In genomic region chr20:20466341-20466879, GRCh38 we compare ENCODE assay signal across 9 cellular contexts.
A peak's percentile ranks its signal among the peaks of the same experiment; 100 is the strongest.
DNase-seq lines count a peak whose midpoint lies in the region; ATAC-seq, FAIRE-seq and TF ChIP-seq lines count a peak whose summit lies in the region.
"Had no signal": no experiment of that assay in that cellular context is flagged by ENCODE, and none has a peak within 500 bp of the region (broad histone marks: within the 10 kb centered on the region; RNA-seq: fewer than 3 reads in every experiment).

No MANE protein-coding gene starts in this region.

- POLR2A ChIA-PET in K562 (lab: Yijun Ruan, JAX), result no interaction called here

- H3K36me3 ChIP-seq in K562 (ENCODE audit: control insufficient read depth, insufficient read depth, low read length) (no peaks in the 10 kb centered on the region), HAP-1 (replicated peaks) (no peaks in the 10 kb centered on the region)

- intact Hi-C loops in K562 (cut with micrococcal nuclease), result no loop called here

- DNase-seq in K562 (ENCODE audit: extremely low read depth in 1 of 4, low spot score in 3 of 4) (no peak), HAP-1 (ENCODE audit: low spot score in 2 of 2) (no peak), COR-L47 (lab: John Stamatoyannopoulos, UW) (no peak), globus pallidus (ENCODE audit: low spot score) (no peak)
- DNase-seq in activated naive CD4-positive, alpha-beta T cell treated with anti-CD3 and anti-CD28 coated beads, Interleukin-2, amount 50 U/mL, for 16 hours, result no peak

- H3K4me1 ChIP-seq in K562 (replicated peaks in 1 of 2; ENCODE audit: control insufficient read depth in 2 of 2, insufficient read depth in 2 of 2, low read length in 2 of 2), result 0 out of 5 replicates have a peak, but pooled peaks cover 0 to 3% of the 10 kb centered on the region in 2 experiments
- peaks cover 18% of the 10 kb centered on the region for H3K4me1 ChIP-seq in HAP-1
- H3K4me1 ChIP-seq: parathyroid adenoma had no signal

- H3K4me3 ChIP-seq in K562 (no peak overlapping the region), HAP-1 (no peak overlapping the region)

- H3K27ac ChIP-seq in K562 (ENCODE audit: extremely low read depth, low read depth, low read length), result no peak overlapping the region
- H3K27ac ChIP-seq: parathyroid adenoma had no signal

- CTCF ChIA-PET in K562 (lab: Yijun Ruan, JAX; ENCODE audit: low intra/inter-chr PET ratio), result no interaction called here

- H3K9me1 ChIP-seq in K562 (ENCODE audit: control insufficient read depth, insufficient read depth, low read length), result no peaks in the 10 kb centered on the region

- H4K20me1 ChIP-seq in K562 (replicated peaks; ENCODE audit: control insufficient read depth, insufficient read depth, low read length), result no peaks in the 10 kb centered on the region

- no peak overlapping the region for H2AFZ ChIP-seq in K562 (ENCODE audit: low read depth, low read length)
- H2AFZ ChIP-seq: parathyroid adenoma had no signal

- no peak for TF ChIP-seq POLR2A in K562 (conservative IDR thresholded peaks at IDR 0.05)

- no peak for TF ChIP-seq RAD21 in K562 (CRISPR knock-in tag; conservative IDR thresholded peaks at IDR 0.05 in 1 of 2, IDR thresholded peaks at IDR 0.05 in 1 of 2)

- FAIRE-seq in K562 (lab: Jason Lieb, UNC), result no peak

- 0% methylated on average over 3 of the region's 4 CpGs for WGBS in K562 (ENCODE audit: insufficient coverage, low coverage, missing lambda C conversion rate)

- H3K4me2 ChIP-seq in K562 (ENCODE audit: insufficient read depth, low read length), result no peak overlapping the region

- no peak overlapping the region for H3K9ac ChIP-seq in K562 (ENCODE audit: insufficient read depth in 1 of 2, low read depth in 2 of 2, low read length in 2 of 2)
- H3K9ac ChIP-seq: parathyroid adenoma had no signal

- ATAC-seq in GM18498 (IDR thresholded peaks at IDR 0.05; ENCODE audit: unreplicated experiment) (peak; percentile 85), GM21367 (IDR thresholded peaks at IDR 0.05; ENCODE audit: unreplicated experiment) (peak; percentile 88), HG03565 (IDR thresholded peaks at IDR 0.05; ENCODE audit: unreplicated experiment) (peak; percentile 90), K562 (peak; percentile 63)

- H3K79me2 ChIP-seq in K562 (ENCODE audit: control insufficient read depth, insufficient read depth, low read length), result no peaks in the 10 kb centered on the region
- H3K79me2 ChIP-seq: parathyroid adenoma had no signal

- H3K27me3 ChIP-seq in K562 (ENCODE audit: control insufficient read depth in 2 of 2, insufficient read depth in 2 of 2, low read length in 2 of 2) (no peaks in the 10 kb centered on the region), HAP-1 (ENCODE audit: low read depth) (no peaks in the 10 kb centered on the region)

- no peak for TF ChIP-seq EP300 in K562 (IDR thresholded peaks at IDR 0.05; ENCODE audit: low read length)

- H3K9me3 ChIP-seq in K562 (replicated peaks; ENCODE audit: control insufficient read depth, insufficient read depth, low read depth, low read length) (no peaks in the 10 kb centered on the region), HAP-1 (no peaks in the 10 kb centered on the region)

- no peak for TF ChIP-seq CTCF in K562 (IDR thresholded peaks at IDR 0.05 in 2 of 3, conservative IDR thresholded peaks at IDR 0.05 in 1 of 3; ENCODE audit: insufficient read depth in 2 of 3, low read depth in 1 of 3, low read length in 3 of 3)

- in situ Hi-C loops in K562 (cut with MboI), result no loop called here
- in situ Hi-C loops in HAP-1 (cut with MboI; ENCODE audit: low sequenced_read_pairs), result no loop called here

- BruUV-seq in K562 (replicated peaks; lab: Mats Ljungman, UMichigan), result no TSS peak

TF ChIP-seq in K562, 482 proteins besides CTCF, POLR2A, EP300 and RAD21 (continues in another document):
- TF ChIP-seq ILF3 (IDR thresholded peaks at IDR 0.05; ENCODE audit: borderline replicate concordance) (no peak), RBM22 (IDR thresholded peaks at IDR 0.05; ENCODE audit: low read depth, low read length, poor library complexity, severe bottlenecking) (no peak), EHMT2 (IDR thresholded peaks at IDR 0.05) (no peak), ZNF175 (CRISPR knock-in tag; IDR thresholded peaks at IDR 0.05; ENCODE audit: low read depth) (peak; percentile 70), ARHGAP35 (IDR thresholded peaks at IDR 0.05; ENCODE audit: partially characterized antibody) (no peak), BCOR (IDR thresholded peaks at IDR 0.05) (no peak), ZNF3 (CRISPR knock-in tag; IDR thresholded peaks at IDR 0.05) (no peak), ATF4 (CRISPR knock-in tag; IDR thresholded peaks at IDR 0.05) (peak; percentile 82), ZNF589 (CRISPR knock-in tag; IDR thresholded peaks at IDR 0.05; ENCODE audit: low read depth) (peak; percentile 51; the same call in 1 of the 2 replicates), ADNP (tag; IDR thresholded peaks at IDR 0.05) (no peak), SOX6 (IDR thresholded peaks at IDR 0.05) (peak; percentile 29; the same call in 1 of the 2 replicates), RBM25 (IDR thresholded peaks at IDR 0.05; ENCODE audit: low read depth, low read length, severe bottlenecking) (no peak), TRIM24 (IDR thresholded peaks at IDR 0.05) (peak in 1 of 2 experiments; percentile 22; a peak in 1 of 4 replicates), CEBPB (tag; IDR thresholded peaks at IDR 0.05) (peak; percentile 63), ZBTB11 (CRISPR knock-in tag; IDR thresholded peaks at IDR 0.05) (no peak), SNRNP70 (optimal IDR thresholded peaks at IDR 0.05; ENCODE audit: low read depth, low read length) (no peak), SMAD4 (CRISPR knock-in tag; conservative IDR thresholded peaks at IDR 0.05) (0 out of 2 replicates have a peak, but pooled peaks have one; percentile 22), TRIM28 (IDR thresholded peaks at IDR 0.05) (no peak), L3MBTL2 (IDR thresholded peaks at IDR 0.05) (peak; percentile 65; the same call in 1 of the 2 replicates), ATF3 (IDR thresholded peaks at IDR 0.05) (peak; percentile 71), ATF3 (CRISPR knock-in tag; conservative IDR thresholded peaks at IDR 0.05) (no peak), TEAD2 (tag; IDR thresholded peaks at IDR 0.05) (no peak), IRF9 (tag; IDR thresholded peaks at IDR 0.05) (0 out of 2 replicates have a peak, but pooled peaks have one; percentile 39), E2F3 (CRISPR knock-in tag; IDR thresholded peaks at IDR 0.05) (no peak), ATF7 (IDR thresholded peaks at IDR 0.05) (peak; percentile 49; the same call in 1 of the 2 replicates), OTX1 (CRISPR knock-in tag; IDR thresholded peaks at IDR 0.05) (no peak), LCOR (CRISPR knock-in tag; IDR thresholded peaks at IDR 0.05) (no peak), FOXK1 (CRISPR knock-in tag; IDR thresholded peaks at IDR 0.05; ENCODE audit: borderline replicate concordance) (no peak), CTBP1 (IDR thresholded peaks at IDR 0.05; ENCODE audit: borderline replicate concordance) (peak; percentile 36; the same call in 1 of the 2 replicates)
